9 cellular contexts compared by ENCODE assay signal in genomic region chr4:107166181-107166580, GRCh38.
"Had no signal": no experiment of that assay in that cellular context is flagged by ENCODE, and none has a peak within 500 bp of the region (broad histone marks: within the 10 kb centered on the region; RNA-seq: fewer than 3 reads in every experiment).

No MANE protein-coding gene starts in this region.

- DNase-seq: H9, IMR-90, KG1 had no signal

- H3K4me2 ChIP-seq: GM23338 had no signal

- H3K4me3 Mint-ChIP-seq: GM23338, H9 had no signal

- H2AFZ ChIP-seq: GM23338 had no signal

- H3K27ac Mint-ChIP-seq: GM23338, H9 had no signal

- H3K4me3 ChIP-seq: GM23338, K562 had no signal

- FAIRE-seq: H1, H54, HTR-8/SVneo, K562 had no signal

- ATAC-seq: GM23338, HCT116, K562 had no signal

- H3K4me1 Mint-ChIP-seq: GM23338, H9 had no signal
